7 cellular contexts compared by ENCODE assay signal in genomic region chr1:17984510-17985085, GRCh38.
DNase-seq lines count a peak whose midpoint lies in the region; ATAC-seq and TF ChIP-seq lines count a peak whose summit lies in the region.

No MANE protein-coding gene starts in this region.

- CTCF ChIA-PET in HEK293T (lab: Yijun Ruan, JAX) = interaction anchor here (0.7 to 2.0 kb wide), 4 partner anchors 12 to 116 kb away, joined by 3 to 8 read pairs (median 3); no protein-coding TSS in a partner anchor

- H3K4me1 ChIP-seq in DND-41 (ENCODE audit: insufficient read depth, low read length) (no peaks in the 10 kb centered on the region), right lobe of liver (no peaks in the 10 kb centered on the region)

- H3K79me2 ChIP-seq in DND-41 (ENCODE audit: insufficient read depth, low read length) = no peaks in the 10 kb centered on the region

- no peaks in the 10 kb centered on the region for H4K20me1 ChIP-seq in DND-41 (ENCODE audit: insufficient read depth, low read length)

- H3K9ac ChIP-seq in DND-41 (ENCODE audit: low read depth, low read length) = no peak overlapping the region

- no peaks in the 10 kb centered on the region for H3K9me3 ChIP-seq in DND-41 (ENCODE audit: insufficient read depth, low read length, severe bottlenecking)
- no peaks in the 10 kb centered on the region for H3K9me3 ChIP-seq in right lobe of liver

- H3K27me3 ChIP-seq in DND-41 (ENCODE audit: insufficient read depth, low read length, poor library complexity) = no peaks in the 10 kb centered on the region
- H3K27me3 ChIP-seq in right lobe of liver = no peaks in the 10 kb centered on the region

- intact Hi-C loops in right lobe of liver (cut with DNase I) = loop anchor here in 1 of 2 donors (5.0 kb wide), 1 partner anchor 113 kb away; no protein-coding TSS in a partner anchor

- H3K36me3 ChIP-seq in DND-41 (ENCODE audit: insufficient read depth, low read length) (no peaks in the 10 kb centered on the region), right lobe of liver (no peaks in the 10 kb centered on the region)

- POLR2A ChIA-PET in HEK293T (lab: Yijun Ruan, JAX) = no interaction called here

- no peak for ATAC-seq in DND-41 (ENCODE audit: insufficient read depth, low read depth)
- peak; percentile 54 to 71 (median 63) for ATAC-seq in right lobe of liver
- no peak for ATAC-seq in GM18870 (IDR thresholded peaks at IDR 0.05; ENCODE audit: unreplicated experiment)
- no peak for ATAC-seq in HG02981 (IDR thresholded peaks at IDR 0.05; ENCODE audit: unreplicated experiment)

- DNase-seq in DND-41 = peak; percentile 32
- peak; percentile 62 for DNase-seq in HEK293T (ENCODE audit: extremely low spot score)
- DNase-seq in right lobe of liver = no peak
- DNase-seq in HCEC 1CT = no peak

- TF ChIP-seq POLR2A in right lobe of liver (IDR thresholded peaks at IDR 0.05) = no peak

- TF ChIP-seq CTCF in DND-41 (IDR thresholded peaks at IDR 0.05; ENCODE audit: borderline replicate concordance, extremely low read depth, low read length, poor library complexity, severe bottlenecking) (peak; percentile 77), VCaP (conservative IDR thresholded peaks at IDR 0.05) (peak; percentile 75), right lobe of liver (IDR thresholded peaks at IDR 0.05) (peak; percentile 72 to 79 (median 74))

- 41% methylated on average over 10 of the region's 10 CpGs for WGBS in right lobe of liver (ENCODE audit: insufficient coverage, low coverage, low lambda C conversion rate, missing lambda C conversion rate)

- H3K4me2 ChIP-seq in DND-41 (ENCODE audit: insufficient read depth, low read length) = no peak overlapping the region

- H3K27ac ChIP-seq in DND-41 (ENCODE audit: low read length) (no peak overlapping the region), VCaP (no peak overlapping the region), right lobe of liver (no peak overlapping the region)

- H3K4me3 ChIP-seq in DND-41 (ENCODE audit: low read depth in 1 of 2, low read length in 2 of 2) = no peak overlapping the region
- H3K4me3 ChIP-seq in right lobe of liver = no peak overlapping the region

- H2AFZ ChIP-seq in DND-41 (ENCODE audit: low read depth, low read length) = no peak overlapping the region

TF ChIP-seq in HEK293T, 16 proteins besides CTCF, POLR2A, EP300 and RAD21:
- TF ChIP-seq FOXM1 (IDR thresholded peaks at IDR 0.05; ENCODE audit: borderline replicate concordance) (no peak), L3MBTL2 (conservative IDR thresholded peaks at IDR 0.05) (no peak), CTBP1 (IDR thresholded peaks at IDR 0.05; ENCODE audit: borderline replicate concordance) (no peak), HDGF (IDR thresholded peaks at IDR 0.05; ENCODE audit: borderline replicate concordance) (no peak), LEF1 (IDR thresholded peaks at IDR 0.05; ENCODE audit: borderline replicate concordance) (no peak), NFRKB (IDR thresholded peaks at IDR 0.05) (no peak)

Comparison
In these comparisons a context has a peak if more than half of its experiments do, and no peak if none do; other contexts are left out.
1. ATAC-seq: peak in right lobe of liver (4 of 4); none in DND-41 (single experiment), GM18870 (single experiment) and HG02981 (single experiment).
2. DNase-seq: peak in DND-41 (single experiment) and HEK293T (single experiment); none in right lobe of liver (0 of 3) and HCEC 1CT (single experiment).
3. Peak in every context shown above with its lines, with median percentiles within 50 percentile points of each other: CTCF ChIP-seq.